35 cellular contexts compared by ENCODE assay signal in the genomic region with DNA sequence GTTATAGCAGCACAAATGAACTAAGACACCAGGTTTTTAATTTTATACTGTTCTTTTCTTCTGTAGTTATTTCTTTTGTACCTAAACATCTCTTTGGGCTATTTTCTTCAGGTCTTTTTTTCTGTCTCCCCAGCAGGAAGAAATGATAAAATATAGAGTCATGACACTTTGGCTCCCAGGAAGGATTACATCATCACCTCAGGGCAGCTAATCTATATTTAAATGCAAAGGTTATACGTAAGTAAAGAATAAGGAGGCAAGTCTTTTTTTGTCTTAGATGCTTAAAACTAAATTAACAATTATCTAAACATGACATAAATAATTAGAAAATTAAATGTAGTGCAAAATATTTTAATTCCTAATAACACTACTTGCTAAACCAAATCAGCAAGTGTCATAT.
"Had no signal": no experiment of that assay in that cellular context is flagged by ENCODE, and none has a peak within 500 bp of the region (broad histone marks: within the 10 kb centered on the region; RNA-seq: fewer than 3 reads in every experiment).

No MANE protein-coding gene starts in this region.

- DNase-seq: activated B cell treated with CpG ODN at 0.5 μM for 24 hours; activated CD4-positive, alpha-beta memory T cell treated with anti-CD3 and anti-CD28 coated beads for 36 hours; activated CD4-positive, alpha-beta T cell treated with anti-CD3 and anti-CD28 coated beads for 4 hours; activated CD4-positive, alpha-beta T cell treated with anti-CD3 and anti-CD28 coated beads, Interleukin-2, amount 50 U/mL, for 1 hour; activated CD4-positive, CD25-positive, alpha-beta regulatory T cell treated with anti-CD3 and anti-CD28 coated beads, Interleukin-2, amount 50 U/mL, for 72 hours; activated CD8-positive, alpha-beta memory T cell treated with anti-CD3 and anti-CD28 coated beads, Interleukin-2, amount 50 U/mL, for 4 hours; activated gamma-delta T cell treated with Interleukin-2 at 50 U/mL for 16 hours; activated naive CD4-positive, alpha-beta T cell treated with anti-CD3 and anti-CD28 coated beads for 36 hours; activated T-cell treated with anti-CD3 and anti-CD28 coated beads for 4 hours; activated T-cell treated with anti-CD3 and anti-CD28 coated beads, Interleukin-2, amount 50 U/mL, for 4 hours; adrenal gland; Karpas-422; MG63; NCI-H1092; NCI-H1436 treated with DMSO at 0.1 percent for 48 hours; NCI-H1694 treated with DMSO at 0.1 percent for 48 hours; NCI-H2029 treated with DMSO at 0.1 percent for 48 hours; NCI-H2107; NCI-H2171; NCI-H510A; NCI-H526; NCI-H748 treated with DMSO at 0.1 percent for 48 hours; NK-92 treated with Interleukin-12 subunit alpha and Interleukin-12 subunit beta, amount 100 ng/mL, for 24 hours; PC-9; SHP77; SJCRH30 had no signal

- ATAC-seq: activated naive CD4-positive, alpha-beta T cell treated with anti-CD3 and anti-CD28 coated beads, Interleukin-2, amount 50 U/mL, for 72 hours; activated T-cell treated with anti-CD3 and anti-CD28 coated beads, Interleukin-2, amount 50 U/mL, for 4 hours had no signal

- H3K4me3 ChIP-seq: adrenal gland, cardiac muscle cell, MG63, PC-9, SJCRH30, SK-N-MC had no signal

- H3K27me3 ChIP-seq: adrenal gland, cardiac muscle cell, MG63, SJCRH30 had no signal

- H3K36me3 ChIP-seq: adrenal gland, cardiac muscle cell, SJCRH30 had no signal

- H3K27ac Mint-ChIP-seq: activated B cell treated with CpG ODN at 0.5 μM for 24 hours; activated CD4-positive, alpha-beta memory T cell treated with anti-CD3 and anti-CD28 coated beads for 36 hours; activated naive CD4-positive, alpha-beta T cell treated with anti-CD3 and anti-CD28 coated beads for 36 hours; activated naive CD4-positive, alpha-beta T cell treated with anti-CD3 and anti-CD28 coated beads, Interleukin-2, amount 50 U/mL, for 72 hours; activated T-helper 1 cell treated with anti-CD3 and anti-CD28 coated beads, Interleukin-12 subunit alpha, Interleukin-12 subunit beta, Interleukin-2, Interleukin-4 antibody, amounts not matched to agents 30 ng/mL and 10 ng/mL and 1 ng/mL, durations not matched to agents 14 hours and 24 hours and 36 hours; brain; T-helper 1 cell treated with Interleukin-12 subunit alpha and Interleukin-12 subunit beta and Interleukin-4 antibody, amounts not matched to agents 30 μg/mL and 1 μg/mL, for 36 hours; T-helper 2 cell treated with Interferon-gamma antibody and Interleukin-4, amounts not matched to agents 5 μg/mL and 100 μg/mL, for 36 hours had no signal

- H2AFZ ChIP-seq: PC-9 had no signal

- H3K4me3 Mint-ChIP-seq: activated B cell treated with CpG ODN at 0.5 μM for 24 hours; activated CD4-positive, alpha-beta memory T cell treated with anti-CD3 and anti-CD28 coated beads for 36 hours; activated naive CD4-positive, alpha-beta T cell treated with anti-CD3 and anti-CD28 coated beads for 36 hours; activated T-cell treated with anti-CD3 and anti-CD28 coated beads, Interleukin-2, amount 50 U/mL, for 4 hours; activated T-helper 1 cell treated with anti-CD3 and anti-CD28 coated beads, Interleukin-12 subunit alpha, Interleukin-12 subunit beta, Interleukin-2, Interleukin-4 antibody, amounts not matched to agents 30 ng/mL and 10 ng/mL and 1 ng/mL, durations not matched to agents 14 hours and 24 hours and 36 hours; brain; central memory CD8-positive, alpha-beta T cell; T-helper 1 cell treated with Interleukin-12 subunit alpha and Interleukin-12 subunit beta and Interleukin-4 antibody, amounts not matched to agents 30 μg/mL and 1 μg/mL, for 36 hours; T-helper 2 cell treated with Interferon-gamma antibody and Interleukin-4, amounts not matched to agents 5 μg/mL and 100 μg/mL, for 36 hours had no signal

- H3K27ac ChIP-seq: adrenal gland, cardiac muscle cell, PC-9, SJCRH30, SK-N-MC, VCaP had no signal

- H3K9me3 ChIP-seq: adrenal gland, MG63 had no signal

- H3K4me1 ChIP-seq: adrenal gland had no signal

- H3K36me3 Mint-ChIP-seq: brain had no signal

- H3K4me2 ChIP-seq: PC-9 had no signal

- H3K27me3 Mint-ChIP-seq: activated B cell treated with CpG ODN at 0.5 μM for 24 hours; activated CD4-positive, alpha-beta memory T cell treated with anti-CD3 and anti-CD28 coated beads for 36 hours; brain; central memory CD8-positive, alpha-beta T cell had no signal
